ENCODE assay signal across 8 cellular contexts in genomic region chr21:42892931-42893660, GRCh38. TPM values are rescaled to one million over a fixed set of nuclear protein-coding genes. Genes with fewer than 3 reads are reported as not detected.
DNase-seq lines count a peak whose midpoint lies in the region; ATAC-seq and TF ChIP-seq lines count a peak whose summit lies in the region.

Gene NDUFV3, plus strand, starts transcription at chr21:42893309. Its CDS starts 25 bp downstream, at chr21:42893334.

- H3K27ac ChIP-seq in colonic mucosa (peak within 1 kb of the TSS; percentile 96), layer of hippocampus (ENCODE audit: low read depth, low read length) (peak within 1 kb of the TSS; percentile 95)

- TF ChIP-seq CTCF in BE2C (IDR thresholded peaks at IDR 0.05; ENCODE audit: low read depth, low read length) (no peak), colonic mucosa (IDR thresholded peaks at IDR 0.05) (no peak)

- H3K27me3 ChIP-seq in BE2C (no peaks in the 10 kb centered on the region), colonic mucosa (no peaks in the 10 kb centered on the region), layer of hippocampus (ENCODE audit: control insufficient read depth, insufficient read depth, low read length) (no peaks in the 10 kb centered on the region)

- peak; percentile 100 for DNase-seq in BE2C
- peak; percentile 88 for DNase-seq in GM19240 (ENCODE audit: insufficient read length, low spot score)
- peak; percentile 93 to 99 for DNase-seq in NCI-H526 (lab: John Stamatoyannopoulos, UW)
- peak; percentile 100 for DNase-seq in activated CD4-positive, alpha-beta T cell treated with anti-CD3 and anti-CD28 coated beads for 48 hours
- peak; percentile 100 for DNase-seq in colonic mucosa
- peak; percentile 100 for DNase-seq in stimulated activated CD4-positive, alpha-beta T cell treated with anti-CD3 and anti-CD28 coated beads, Interleukin-1b, Interleukin-23, amount 100 ng/mL, for 4 hours (ENCODE audit: low read depth in 2 of 2)

- ATAC-seq in HG03460 (IDR thresholded peaks at IDR 0.05; ENCODE audit: unreplicated experiment): peak; percentile 93

- H3K9me3 ChIP-seq in BE2C (no peaks in the 10 kb centered on the region), colonic mucosa (no peaks in the 10 kb centered on the region)

- H3K4me1 ChIP-seq in BE2C (no peaks in the 10 kb centered on the region; the same call in 1 of the 2 replicates), colonic mucosa (no peaks in the 10 kb centered on the region)

- H3K9ac ChIP-seq in colonic mucosa (ENCODE audit: low read depth in 2 of 2, low read length in 2 of 2): peak within 1 kb of the TSS; percentile 90 to 96

- H3K4me3 ChIP-seq in BE2C (ENCODE audit: low read depth, low read length) (peak within 1 kb of the TSS; percentile 98), colonic mucosa (peak within 1 kb of the TSS; percentile 87)

- H3K36me3 ChIP-seq in BE2C: peaks cover 19% of the 10 kb centered on the region
- peaks cover 2% of the 10 kb centered on the region for H3K36me3 ChIP-seq in colonic mucosa

- intact Hi-C loops in colonic mucosa (cut with DNase I): no loop called here

RNA-seq across cellular contexts. Expression of gene NDUFV3, which starts in this region (rescaled TPM):
- 50.6 TPM for polyA plus RNA-seq in BE2C (2012; ENCODE audit: insufficient read depth, insufficient read length, low read depth)
- total RNA-seq in colonic mucosa: 10 to 100 TPM; 25.9 to 36.6 TPM

Comparison
In these comparisons a context has a peak if more than half of its experiments do, and no peak if none do; other contexts are left out.
1. Peak in every context shown above with its lines: DNase-seq, ATAC-seq, H3K4me3 ChIP-seq and H3K27ac ChIP-seq.